In genomic region chr6:137878810-137879285, GRCh38 we compare ENCODE assay signal across 11 cellular contexts. TPM values are rescaled to one million over a fixed set of nuclear protein-coding genes. Genes with fewer than 3 reads are reported as not detected.
DNase-seq lines count a peak whose midpoint lies in the region; ATAC-seq, FAIRE-seq and TF ChIP-seq lines count a peak whose summit lies in the region.
"Had no signal": no experiment of that assay in that cellular context is flagged by ENCODE, and none has a peak within 500 bp of the region (broad histone marks: within the 10 kb centered on the region; RNA-seq: fewer than 3 reads in every experiment).

No MANE protein-coding gene starts in this region.

- no peaks in the 10 kb centered on the region for H3K27me3 ChIP-seq in gastroesophageal sphincter
- H3K27me3 ChIP-seq in rectal smooth muscle tissue (ENCODE audit: control insufficient read depth, insufficient read depth, low read length): no peaks in the 10 kb centered on the region
- H3K27me3 ChIP-seq: pancreas had no signal

- CTCF ChIA-PET in WTC11 (lab: Charles Lee): interaction anchor here (0.9 to 5.7 kb wide), 13 partner anchors 8 to 180 kb away, joined by 3 to 54 read pairs (median 5); partner anchors contain the start of gene TNFAIP3

- peak overlapping the region; percentile 41 for H3K4me3 Mint-ChIP-seq in WTC11

- peak; percentile 95 for ATAC-seq in WTC11
- ATAC-seq in gastroesophageal sphincter: peak; percentile 52

- no peaks in the 10 kb centered on the region for H3K9me3 Mint-ChIP-seq in WTC11

- no peaks in the 10 kb centered on the region for H3K9me3 ChIP-seq in gastroesophageal sphincter
- H3K9me3 ChIP-seq: pancreas had no signal

- FAIRE-seq in GM19239 (lab: Jason Lieb, UNC): no peak
- FAIRE-seq: pancreas had no signal

- H3K4me3 ChIP-seq in gastroesophageal sphincter (no peak overlapping the region), rectal smooth muscle tissue (ENCODE audit: low read length) (no peak overlapping the region)
- H3K4me3 ChIP-seq: pancreas had no signal

- peaks cover 42% of the 10 kb centered on the region for H3K4me1 Mint-ChIP-seq in WTC11

- no peak for TF ChIP-seq POLR2A in gastroesophageal sphincter (IDR thresholded peaks at IDR 0.05)

- no peak overlapping the region for H3K27ac Mint-ChIP-seq in WTC11

- DNase-seq in ELF-1 (ENCODE audit: low read depth, low spot score) (peak; percentile 91), WTC11 (ENCODE audit: low spot score) (peak; percentile 86), GM19239 (ENCODE audit: insufficient read length, low spot score) (no peak), hypothalamus (lab: John Stamatoyannopoulos, UW) (no peak), middle frontal gyrus (ENCODE audit: extremely low spot score, low spot score) (no peak), EL (no peak)
- DNase-seq: foreskin fibroblast, NCI-H2029 treated with DMSO at 0.1 percent for 48 hours, pancreas had no signal

- H3K9ac ChIP-seq in rectal smooth muscle tissue (ENCODE audit: low read length): no peak overlapping the region

- POLR2A ChIA-PET in WTC11 (lab: Charles Lee): interaction anchor here (0.5 to 1.0 kb wide), 3 partner anchors 11 to 179 kb away, joined by 4 to 6 read pairs (median 5); no protein-coding TSS in a partner anchor

- no peak for TF ChIP-seq CTCF in WTC11 (IDR thresholded peaks at IDR 0.05)
- TF ChIP-seq CTCF in gastroesophageal sphincter (IDR thresholded peaks at IDR 0.05): peak in 1 of 4 experiments; percentile 11

- H3K27me3 Mint-ChIP-seq in WTC11 (ENCODE audit: low read depth): no peaks in the 10 kb centered on the region

- WGBS in gastroesophageal sphincter (ENCODE audit: low coverage in 1 of 2), 2 donors: 45 to 60% methylated on average over 4 of the region's 23 CpGs

- H3K36me3 ChIP-seq in gastroesophageal sphincter (peaks cover 10 to 90% of the 10 kb centered on the region in 2 donors), rectal smooth muscle tissue (ENCODE audit: control insufficient read depth, insufficient read depth, low read length) (peaks cover 65% of the 10 kb centered on the region)

- peaks cover 8% of the 10 kb centered on the region; the same call in 1 of the 2 replicates for H3K36me3 Mint-ChIP-seq in WTC11

- no peak for TF ChIP-seq EP300 in gastroesophageal sphincter (IDR thresholded peaks at IDR 0.05)

- peak overlapping the region in 3 of 4 donors; percentile 46 to 61 (median 58) for H3K27ac ChIP-seq in gastroesophageal sphincter
- H3K27ac ChIP-seq in rectal smooth muscle tissue (ENCODE audit: low read depth, low read length): peak overlapping the region; percentile 20
- H3K27ac ChIP-seq: pancreas had no signal

- H3K4me1 ChIP-seq in gastroesophageal sphincter (peaks cover 0 to 64% (median 10%) of the 10 kb centered on the region in 3 donors), rectal smooth muscle tissue (ENCODE audit: control insufficient read depth, insufficient read depth, low read length) (peaks cover 9% of the 10 kb centered on the region)

TF ChIP-seq in WTC11, 78 proteins besides CTCF, POLR2A, EP300 and RAD21 (continues in another document):
- TF ChIP-seq PRDM15 (CRISPR knock-in tag; IDR thresholded peaks at IDR 0.05): 0 out of 2 replicates have a peak, but pooled peaks have one; percentile 19
- TF ChIP-seq TEAD1 (CRISPR knock-in tag; IDR thresholded peaks at IDR 0.05): peak; percentile 61; the same call in 1 of the 2 replicates
- peak; percentile 36; the same call in 1 of the 2 replicates for TF ChIP-seq MAX (CRISPR knock-in tag; IDR thresholded peaks at IDR 0.05)
- no peak for TF ChIP-seq SMAD3 (CRISPR knock-in tag; IDR thresholded peaks at IDR 0.05; ENCODE audit: borderline replicate concordance)
- TF ChIP-seq ETV6 (CRISPR knock-in tag; IDR thresholded peaks at IDR 0.05): no peak
- no peak for TF ChIP-seq ZNF281 (CRISPR knock-in tag; IDR thresholded peaks at IDR 0.05)
- no peak for TF ChIP-seq RORB (CRISPR knock-in tag; IDR thresholded peaks at IDR 0.05)
- TF ChIP-seq NFE2L1 (CRISPR knock-in tag; IDR thresholded peaks at IDR 0.05): no peak
- no peak for TF ChIP-seq CBFB (CRISPR knock-in tag; IDR thresholded peaks at IDR 0.05; ENCODE audit: low read depth)
- TF ChIP-seq ESRRA (CRISPR knock-in tag; IDR thresholded peaks at IDR 0.05; ENCODE audit: borderline replicate concordance): no peak
- no peak for TF ChIP-seq ZNF219 (CRISPR knock-in tag; IDR thresholded peaks at IDR 0.05; ENCODE audit: borderline replicate concordance)
- no peak for TF ChIP-seq FOXK1 (CRISPR knock-in tag; IDR thresholded peaks at IDR 0.05)
- no peak for TF ChIP-seq MXD4 (CRISPR knock-in tag; IDR thresholded peaks at IDR 0.05; ENCODE audit: borderline replicate concordance)
- no peak for TF ChIP-seq GTF2I (CRISPR knock-in tag; conservative IDR thresholded peaks at IDR 0.05)
- TF ChIP-seq ZNF138 (CRISPR knock-in tag; conservative IDR thresholded peaks at IDR 0.05): no peak
- no peak for TF ChIP-seq NR1H2 (CRISPR knock-in tag; IDR thresholded peaks at IDR 0.05)
- TF ChIP-seq ATF2 (CRISPR knock-in tag; IDR thresholded peaks at IDR 0.05; ENCODE audit: borderline replicate concordance, low read depth): no peak
- no peak for TF ChIP-seq ZBTB21 (CRISPR knock-in tag; IDR thresholded peaks at IDR 0.05; ENCODE audit: borderline replicate concordance)
- TF ChIP-seq PREB (CRISPR knock-in tag; IDR thresholded peaks at IDR 0.05; ENCODE audit: borderline replicate concordance): no peak

RNA-seq across cellular contexts. Expression of gene TNFAIP3, which starts 11.8 kb away (rescaled TPM):
- total RNA-seq in WTC11 (2021): 3.0 to 4.7 TPM (median 4.2 TPM) in 3 replicates
- 10 to 100 TPM; 11.2 to 40.7 (median 18.3) TPM for total RNA-seq in gastroesophageal sphincter

Comparison
In these comparisons a context has a peak if more than half of its experiments do, and no peak if none do; other contexts are left out.
1. DNase-seq: peak in ELF-1 (single experiment) and WTC11 (single experiment); none in GM19239 (single experiment), hypothalamus (0 of 51), middle frontal gyrus (single experiment) and EL (single experiment).